ENCODE assay signal across 21 cellular contexts in the genomic region with DNA sequence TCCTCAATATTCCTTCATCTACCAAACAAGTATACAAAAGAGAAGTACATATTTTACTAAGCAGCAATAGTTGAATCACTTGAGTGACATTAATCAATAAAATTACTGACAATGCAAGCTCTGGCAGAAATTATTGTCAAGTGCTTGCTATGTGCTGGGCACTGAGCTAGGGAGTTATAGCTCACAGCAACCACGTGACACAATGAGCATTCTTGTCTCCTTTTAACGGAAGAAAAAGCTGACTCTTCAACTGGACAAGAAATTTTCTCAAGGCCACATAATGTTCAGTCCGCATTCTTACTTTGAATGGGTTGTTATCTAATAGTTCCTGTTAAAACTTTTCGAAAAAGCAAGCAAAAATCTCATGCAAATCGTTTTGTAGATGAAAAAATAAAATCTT.
"Had no signal": no experiment of that assay in that cellular context is flagged by ENCODE, and none has a peak within 500 bp of the region (broad histone marks: within the 10 kb centered on the region; RNA-seq: fewer than 3 reads in every experiment).

No MANE protein-coding gene starts in this region.

- H3K4me1 ChIP-seq: breast epithelium, gastroesophageal sphincter, heart right ventricle, upper lobe of left lung had no signal

- H3K27me3 Mint-ChIP-seq: activated naive CD8-positive, alpha-beta T cell treated with anti-CD3 and anti-CD28 coated beads for 36 hours; naive thymus-derived CD8-positive, alpha-beta T cell; progenitor cell of endocrine pancreas had no signal

- H3K36me3 Mint-ChIP-seq: activated naive CD8-positive, alpha-beta T cell treated with anti-CD3 and anti-CD28 coated beads for 36 hours; naive thymus-derived CD8-positive, alpha-beta T cell had no signal

- DNase-seq: activated CD4-positive, alpha-beta T cell treated with anti-CD3 and anti-CD28 coated beads, Interleukin-2, amount 50 U/mL, for 1 hour; activated CD8-positive, alpha-beta memory T cell treated with anti-CD3 and anti-CD28 coated beads for 24 hours; activated naive CD8-positive, alpha-beta T cell treated with anti-CD3 and anti-CD28 coated beads for 36 hours; cerebellar nuclear complex; dermis blood vessel endothelial cell; heart right ventricle; left colon; naive thymus-derived CD8-positive, alpha-beta T cell; occipital lobe; right cardiac atrium; stimulated activated CD4-positive, alpha-beta T cell treated with anti-CD3 and anti-CD28 coated beads, Interleukin-4, amount 100 ng/mL, for 4 hours; stimulated activated CD8-positive, alpha-beta memory T cell treated with anti-CD3 and anti-CD28 coated beads, Interleukin-4, amount 100 ng/mL, for 48 hours; stimulated activated naive CD8-positive, alpha-beta T cell treated with anti-CD3 and anti-CD28 coated beads, Interleukin-15, Interleukin-2, amounts not matched to agents 100 U/mL and 50 U/mL, for 24 hours; T-helper 2 cell; upper lobe of left lung had no signal

- H3K27ac Mint-ChIP-seq: activated naive CD8-positive, alpha-beta T cell treated with anti-CD3 and anti-CD28 coated beads for 36 hours; activated T-helper 1 cell treated with anti-CD3 and anti-CD28 coated beads, Interleukin-12 subunit alpha, Interleukin-12 subunit beta, Interleukin-2, Interleukin-4 antibody, amounts not matched to agents 30 ng/mL and 10 ng/mL and 1 ng/mL, durations not matched to agents 14 hours and 24 hours and 36 hours; naive thymus-derived CD8-positive, alpha-beta T cell; progenitor cell of endocrine pancreas had no signal

- H3K9me3 ChIP-seq: breast epithelium, gastroesophageal sphincter, heart right ventricle, upper lobe of left lung had no signal

- ATAC-seq: gastroesophageal sphincter; heart right ventricle; left colon; naive thymus-derived CD8-positive, alpha-beta T cell; right cardiac atrium; stimulated activated naive CD8-positive, alpha-beta T cell treated with anti-CD3 and anti-CD28 coated beads, Interleukin-15, Interleukin-2, amounts not matched to agents 100 U/mL and 50 U/mL, for 24 hours had no signal

- H3K36me3 ChIP-seq: breast epithelium, gastroesophageal sphincter, heart right ventricle, upper lobe of left lung had no signal

- H3K4me3 Mint-ChIP-seq: activated naive CD8-positive, alpha-beta T cell treated with anti-CD3 and anti-CD28 coated beads for 36 hours; activated T-helper 1 cell treated with anti-CD3 and anti-CD28 coated beads, Interleukin-12 subunit alpha, Interleukin-12 subunit beta, Interleukin-2, Interleukin-4 antibody, amounts not matched to agents 30 ng/mL and 10 ng/mL and 1 ng/mL, durations not matched to agents 14 hours and 24 hours and 36 hours; naive thymus-derived CD8-positive, alpha-beta T cell had no signal

- H3K9me3 Mint-ChIP-seq: activated naive CD8-positive, alpha-beta T cell treated with anti-CD3 and anti-CD28 coated beads for 36 hours; activated T-helper 1 cell treated with anti-CD3 and anti-CD28 coated beads, Interleukin-12 subunit alpha, Interleukin-12 subunit beta, Interleukin-2, Interleukin-4 antibody, amounts not matched to agents 30 ng/mL and 10 ng/mL and 1 ng/mL, durations not matched to agents 14 hours and 24 hours and 36 hours had no signal

- H3K27ac ChIP-seq: breast epithelium, gastroesophageal sphincter, heart right ventricle, skin epidermis, upper lobe of left lung had no signal

- H3K4me1 Mint-ChIP-seq: activated naive CD8-positive, alpha-beta T cell treated with anti-CD3 and anti-CD28 coated beads for 36 hours; naive thymus-derived CD8-positive, alpha-beta T cell had no signal

- H3K27me3 ChIP-seq: breast epithelium, gastroesophageal sphincter, heart right ventricle, upper lobe of left lung had no signal

- H3K4me3 ChIP-seq: breast epithelium, gastroesophageal sphincter, heart right ventricle, lung, skin epidermis, upper lobe of left lung had no signal
